9 cellular contexts compared by ENCODE assay signal in the genomic region with DNA sequence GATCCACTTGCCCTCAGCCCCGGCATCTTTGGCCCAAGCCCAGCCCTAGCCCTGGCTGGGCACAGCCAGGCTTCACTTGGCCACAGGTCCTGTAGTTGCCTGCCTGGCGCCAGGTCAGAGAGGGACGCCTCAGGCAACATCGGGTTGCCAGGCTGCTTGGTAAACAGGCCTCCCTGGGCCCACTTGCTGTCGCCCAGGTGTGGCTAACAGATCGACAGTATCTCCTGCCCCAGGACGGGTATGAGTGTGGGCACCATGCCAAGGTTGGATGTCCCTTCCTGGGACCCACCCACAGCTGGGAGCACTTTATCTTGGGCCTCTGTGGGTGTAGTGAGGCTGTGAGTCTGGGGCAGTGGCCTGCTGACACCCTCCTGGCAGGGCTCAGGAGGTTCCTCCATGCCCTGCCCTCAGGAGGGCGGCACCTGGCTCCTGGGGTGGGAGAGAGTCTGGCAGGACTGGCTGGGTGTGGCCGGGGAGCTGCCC. TPM values are rescaled to one million over a fixed set of nuclear protein-coding genes. Genes with fewer than 3 reads are reported as not detected.
DNase-seq lines count a peak whose midpoint lies in the region; ATAC-seq lines count a peak whose summit lies in the region.
"Had no signal": no experiment of that assay in that cellular context is flagged by ENCODE, and none has a peak within 500 bp of the region (broad histone marks: within the 10 kb centered on the region; RNA-seq: fewer than 3 reads in every experiment).

No MANE protein-coding gene starts in this region.

- no peaks in the 10 kb centered on the region for H3K4me1 ChIP-seq in GM23248 (ENCODE audit: insufficient read depth)

- peaks cover 8% of the 10 kb centered on the region; the same call in 1 of the 2 replicates for H4K20me1 ChIP-seq in GM23248 (ENCODE audit: insufficient read depth)

- H3K9ac ChIP-seq in GM23248 = no peak overlapping the region

- H3K36me3 ChIP-seq in GM23248 (ENCODE audit: low read depth) = no peaks in the 10 kb centered on the region

- no peaks in the 10 kb centered on the region; the same call in 1 of the 2 replicates for H3F3A ChIP-seq in GM23248 (ENCODE audit: insufficient read depth)

- no peaks in the 10 kb centered on the region for H3K27me3 ChIP-seq in GM23248 (replicated peaks; ENCODE audit: insufficient read depth)

- no peaks in the 10 kb centered on the region for H3K9me2 ChIP-seq in GM23248 (ENCODE audit: insufficient read depth)

- 58 to 65% methylated on average over 9 of the region's 9 CpGs for WGBS in GM23248 (ENCODE audit: low coverage in 1 of 2, low lambda C conversion rate in 2 of 2, missing lambda C conversion rate in 2 of 2), 2 experiments

- in situ Hi-C loops in GM23248 (cut with MboI) = no loop called here

- H3K4me2 ChIP-seq in GM23248 (ENCODE audit: unreplicated experiment) = no peak overlapping the region

- H3K27ac ChIP-seq in temporal lobe (ENCODE audit: low read depth, low read length) (peak overlapping the region; percentile 68), GM23248 (no peak overlapping the region)

- no peak overlapping the region for H3K4me3 ChIP-seq in GM23248

- no peak overlapping the region for H2AFZ ChIP-seq in GM23248

- DNase-seq in NCI-H1092 (lab: John Stamatoyannopoulos, UW) = peak; percentile 30
- peak; percentile 39 for DNase-seq in astrocyte of the hippocampus (ENCODE audit: low read depth, low spot score)
- peak; percentile 87 for DNase-seq in left lobe of liver (ENCODE audit: low spot score)
- DNase-seq in GM23248 = no peak
- no peak for DNase-seq in activated CD4-positive, alpha-beta T cell treated with anti-CD3 and anti-CD28 coated beads for 48 hours
- DNase-seq: HFFc6, T-helper 17 cell had no signal

- ATAC-seq in left lobe of liver = peak; percentile 96
- ATAC-seq in HG02973 (IDR thresholded peaks at IDR 0.05; ENCODE audit: unreplicated experiment) = no peak
- ATAC-seq: T-helper 17 cell had no signal

- no peaks in the 10 kb centered on the region for H3K9me3 ChIP-seq in GM23248 (ENCODE audit: low read depth)

- peaks cover 98% of the 10 kb centered on the region for H3K79me2 ChIP-seq in GM23248 (ENCODE audit: insufficient read depth)

RNA-seq across cellular contexts. Expression of a gene that starts 27.9 kb away (rescaled TPM):
- 16.5 TPM for total RNA-seq in left lobe of liver
- total RNA-seq in temporal lobe = 17.9 TPM
- 41.9 and 42.4 TPM in 2 replicates for total RNA-seq in GM23248 (2014; rRNA removed; shearing (Covaris generic))
- polyA plus RNA-seq in GM23248 (2016; fragmentation: Nextera tagmentation; extraction: Ambion mirVana) = 5.3 TPM in 2 replicates

RNA-seq across cellular contexts. Expression of a gene that starts 29.2 kb away (rescaled TPM):
- total RNA-seq in left lobe of liver (27.9 TPM), temporal lobe (17.9 TPM)
- total RNA-seq in GM23248 (2014; rRNA removed; shearing (Covaris generic)) = 114 and 140 TPM in 2 replicates
- 57.3 and 61.5 TPM in 2 replicates for polyA plus RNA-seq in GM23248 (2016; fragmentation: Nextera tagmentation; extraction: Ambion mirVana)

RNA-seq across cellular contexts. Expression of a gene that starts 29.4 kb away (rescaled TPM):
- total RNA-seq in left lobe of liver (17.2 TPM), temporal lobe (23.8 TPM)
- 37.6 and 57.5 TPM in 2 replicates for total RNA-seq in GM23248 (2014; rRNA removed; shearing (Covaris generic))
- 20.3 and 20.8 TPM in 2 replicates for polyA plus RNA-seq in GM23248 (2016; fragmentation: Nextera tagmentation; extraction: Ambion mirVana)

RNA-seq across cellular contexts. Expression of a gene that starts 51.0 kb away (rescaled TPM):
- total RNA-seq in left lobe of liver (0.96 TPM), temporal lobe (not detected)
- total RNA-seq in GM23248 (2014; rRNA removed; shearing (Covaris generic)) = 0.22 TPM in 1 of 2 replicates, not detected in the other
- polyA plus RNA-seq in GM23248 (2016; fragmentation: Nextera tagmentation; extraction: Ambion mirVana) = 0.20 and 0.42 TPM in 2 replicates

Comparison
In these comparisons a context has a peak if more than half of its experiments do, and no peak if none do; other contexts are left out.
1. DNase-seq: peak in NCI-H1092 (single experiment), astrocyte of the hippocampus (single experiment) and left lobe of liver (single experiment); none in GM23248 (single experiment) and activated CD4-positive, alpha-beta T cell treated with anti-CD3 and anti-CD28 coated beads for 48 hours (single experiment).